In the genomic region with DNA sequence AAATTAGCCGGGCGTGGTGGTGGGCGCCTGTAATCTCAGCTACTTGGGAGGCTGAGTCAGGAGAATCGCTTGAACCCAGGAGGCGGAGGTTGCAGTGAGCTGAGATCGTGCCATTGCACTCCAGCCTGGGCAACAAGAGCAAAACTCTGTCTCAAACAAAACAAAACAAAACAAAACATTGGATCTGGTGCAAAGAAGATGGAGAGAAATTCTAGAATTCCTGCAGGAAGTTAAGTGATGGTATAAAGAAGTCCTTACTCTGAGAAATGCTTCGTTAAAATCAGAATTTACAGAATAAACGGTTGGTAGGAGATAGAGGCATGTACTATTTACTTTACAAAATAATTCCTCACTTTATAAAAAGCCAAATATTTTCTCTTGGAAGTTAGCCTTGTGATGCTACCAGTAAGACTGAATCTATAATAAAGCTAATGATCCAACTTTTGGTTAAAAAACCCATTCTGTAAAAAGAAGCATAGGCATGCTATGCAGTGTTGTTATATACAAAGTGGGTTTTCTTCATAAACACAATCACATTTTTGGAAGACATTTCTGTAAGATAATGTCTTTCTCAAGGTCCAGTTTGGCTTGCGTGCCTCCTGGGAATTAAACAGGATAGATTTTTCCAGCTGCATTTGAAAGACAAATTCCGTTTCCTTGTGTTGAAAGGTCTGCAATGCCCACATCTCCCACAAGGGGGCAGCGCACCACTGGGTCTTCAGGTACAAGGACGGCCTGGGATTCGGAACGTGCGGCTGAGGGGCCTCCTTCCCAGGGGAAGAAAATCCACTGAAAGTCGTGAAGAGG, we compare ENCODE assay signal across 8 cellular contexts. TPM values are rescaled to one million over a fixed set of nuclear protein-coding genes. Genes with fewer than 3 reads are reported as not detected.
DNase-seq lines count a peak whose midpoint lies in the region; ATAC-seq, FAIRE-seq and TF ChIP-seq lines count a peak whose summit lies in the region.

No MANE protein-coding gene starts in this region.

- H3K27me3 Mint-ChIP-seq in activated CD4-positive, alpha-beta T cell treated with anti-CD3 and anti-CD28 coated beads, Interleukin-2, amount 10 ng/mL, durations not matched to agents 7 days and 5 days = no peaks in the 10 kb centered on the region
- H3K27me3 Mint-ChIP-seq in dendritic cell treated with granulocyte-macrophage colony-stimulating factor and Interleukin-4, amounts not matched to agents 40 ng/mL and 50 ng/mL, for 4 days = no peaks in the 10 kb centered on the region

- no peak overlapping the region for H3K27ac Mint-ChIP-seq in activated CD4-positive, alpha-beta T cell treated with anti-CD3 and anti-CD28 coated beads, Interleukin-2, amount 10 ng/mL, durations not matched to agents 7 days and 5 days
- H3K27ac Mint-ChIP-seq in dendritic cell treated with granulocyte-macrophage colony-stimulating factor and Interleukin-4, amounts not matched to agents 40 ng/mL and 50 ng/mL, for 4 days = peak overlapping the region; percentile 23

- H3K36me3 Mint-ChIP-seq in activated CD4-positive, alpha-beta T cell treated with anti-CD3 and anti-CD28 coated beads, Interleukin-2, amount 10 ng/mL, durations not matched to agents 7 days and 5 days (ENCODE audit: low read depth) = no peaks in the 10 kb centered on the region
- H3K36me3 Mint-ChIP-seq in dendritic cell treated with granulocyte-macrophage colony-stimulating factor and Interleukin-4, amounts not matched to agents 40 ng/mL and 50 ng/mL, for 4 days (ENCODE audit: low read depth) = no peaks in the 10 kb centered on the region

- CTCF ChIA-PET in activated CD4-positive, alpha-beta T cell treated with anti-CD3 and anti-CD28 coated beads, Interleukin-2, amount 10 ng/mL, durations not matched to agents 7 days and 5 days (lab: Charles Lee) = interaction anchor here (0.5 to 2.4 kb wide), 9 partner anchors 9 to 320 kb away, joined by 3 to 7 read pairs (median 4); no protein-coding TSS in a partner anchor

- intact Hi-C loops in dendritic cell treated with granulocyte-macrophage colony-stimulating factor and Interleukin-4, amounts not matched to agents 40 ng/mL and 50 ng/mL, for 4 days (cut with micrococcal nuclease) = loop anchor here (1.0 to 5.0 kb wide), 7 partner anchors 35 to 319 kb away; partner anchors contain the start of gene PNO1
- intact Hi-C loops in lower leg skin (cut with DNase I; ENCODE audit: low total_unique reads) = loop anchor here (5.0 kb wide), 1 partner anchor 170 kb away; no protein-coding TSS in a partner anchor

- POLR2A ChIA-PET in activated CD4-positive, alpha-beta T cell treated with anti-CD3 and anti-CD28 coated beads, Interleukin-2, amount 10 ng/mL, durations not matched to agents 7 days and 5 days (lab: Charles Lee) = interaction anchor here (0.5 kb wide), 1 partner anchor 1858 kb away, joined by 4 read pairs; no protein-coding TSS in a partner anchor

- FAIRE-seq in GM18507 (lab: Jason Lieb, UNC) = peak; percentile 81

- peak; percentile 81 for DNase-seq in AG08395 (ENCODE audit: low spot score)
- peak; percentile 44 for DNase-seq in GM18507 (ENCODE audit: extremely low spot score, insufficient read length, low read depth)
- peak; percentile 77 for DNase-seq in NCI-H345 (lab: John Stamatoyannopoulos, UW)
- DNase-seq in activated CD4-positive, alpha-beta T cell treated with anti-CD3 and anti-CD28 coated beads, Interleukin-2, amount 10 ng/mL, durations not matched to agents 7 days and 5 days = peak; percentile 77
- peak; percentile 87 to 97 for DNase-seq in lower leg skin (ENCODE audit: low spot score in 2 of 2)
- peak; percentile 56 to 68 (median 67) for DNase-seq in stimulated activated CD4-positive, alpha-beta T cell treated with anti-CD3 and anti-CD28 coated beads, TNF-alpha, amount 100 ng/mL, for 4 hours (ENCODE audit: low read depth in 3 of 3)

- no peak overlapping the region for H3K4me3 ChIP-seq in lower leg skin (ENCODE audit: low read depth, poor library complexity, severe bottlenecking)

- no peak for TF ChIP-seq POLR2A in lower leg skin (IDR thresholded peaks at IDR 0.05)

- peaks cover 4% of the 10 kb centered on the region for H3K4me1 Mint-ChIP-seq in activated CD4-positive, alpha-beta T cell treated with anti-CD3 and anti-CD28 coated beads, Interleukin-2, amount 10 ng/mL, durations not matched to agents 7 days and 5 days
- H3K4me1 Mint-ChIP-seq in dendritic cell treated with granulocyte-macrophage colony-stimulating factor and Interleukin-4, amounts not matched to agents 40 ng/mL and 50 ng/mL, for 4 days (ENCODE audit: low read depth) = peaks cover 12% of the 10 kb centered on the region

- no peaks in the 10 kb centered on the region for H3K9me3 Mint-ChIP-seq in activated CD4-positive, alpha-beta T cell treated with anti-CD3 and anti-CD28 coated beads, Interleukin-2, amount 10 ng/mL, durations not matched to agents 7 days and 5 days
- no peaks in the 10 kb centered on the region for H3K9me3 Mint-ChIP-seq in dendritic cell treated with granulocyte-macrophage colony-stimulating factor and Interleukin-4, amounts not matched to agents 40 ng/mL and 50 ng/mL, for 4 days

- no peak for ATAC-seq in GM18907 (IDR thresholded peaks at IDR 0.05; ENCODE audit: unreplicated experiment)

- peak in 1 of 3 donors; percentile 94 for TF ChIP-seq CTCF in lower leg skin (IDR thresholded peaks at IDR 0.05)

- 45 to 47% methylated on average over 16 of the region's 16 CpGs for WGBS in lower leg skin, 2 donors

- H3K4me3 Mint-ChIP-seq in activated CD4-positive, alpha-beta T cell treated with anti-CD3 and anti-CD28 coated beads, Interleukin-2, amount 10 ng/mL, durations not matched to agents 7 days and 5 days = no peak overlapping the region
- peak overlapping the region; percentile 23 for H3K4me3 Mint-ChIP-seq in dendritic cell treated with granulocyte-macrophage colony-stimulating factor and Interleukin-4, amounts not matched to agents 40 ng/mL and 50 ng/mL, for 4 days

RNA-seq across cellular contexts. Expression of gene PNO1, which starts 35.6 kb away (rescaled TPM):
- total RNA-seq in activated CD4-positive, alpha-beta T cell treated with anti-CD3 and anti-CD28 coated beads, Interleukin-2, amount 10 ng/mL, durations not matched to agents 7 days and 5 days = 10 to 100 TPM; 10.9 to 12.0 TPM
- 10 to 100 TPM in 3 of 4 donors, 1 to 10 TPM in 1; 7.8 to 18.5 (median 13.8) TPM for total RNA-seq in lower leg skin

RNA-seq across cellular contexts. Expression of gene C1D, which starts 59.3 kb away (rescaled TPM):
- 10 to 100 TPM; 14.6 to 14.7 TPM for total RNA-seq in activated CD4-positive, alpha-beta T cell treated with anti-CD3 and anti-CD28 coated beads, Interleukin-2, amount 10 ng/mL, durations not matched to agents 7 days and 5 days
- total RNA-seq in lower leg skin = 10 to 100 TPM in 3 of 4 donors, 1 to 10 TPM in 1; 8.0 to 30.3 (median 14.7) TPM
